ENCODE assay signal across 15 cellular contexts in the genomic region with DNA sequence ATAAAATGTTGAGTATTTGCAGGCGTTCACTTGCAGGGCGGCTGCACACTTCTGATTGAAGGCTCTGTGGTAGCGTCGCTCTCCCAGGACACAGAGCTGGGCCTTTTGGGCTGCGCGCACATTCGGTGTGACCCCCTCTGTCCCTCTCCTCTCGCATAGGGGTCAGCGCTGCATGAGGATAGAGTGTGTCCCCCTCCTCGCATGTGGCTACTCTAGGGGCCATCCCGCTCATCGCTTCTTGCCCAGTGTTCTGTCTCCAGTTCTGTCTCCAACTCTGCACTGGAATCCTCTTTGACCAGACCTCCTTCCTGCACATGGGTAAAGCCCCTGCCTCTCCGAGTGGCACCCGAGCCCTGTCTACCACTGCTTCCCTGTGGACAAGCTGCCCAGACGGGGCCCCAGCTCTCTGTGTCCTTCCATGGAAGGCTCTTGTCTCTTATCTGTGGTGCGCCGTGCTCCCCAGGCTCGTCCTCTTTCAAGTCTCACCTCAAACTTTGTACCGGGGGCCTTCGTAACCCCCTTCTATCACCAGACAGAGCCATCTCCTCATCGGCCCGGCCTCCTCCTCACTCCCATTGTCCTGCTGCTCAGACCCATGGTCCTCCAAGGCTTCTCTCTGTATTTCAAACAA.
DNase-seq lines count a peak whose midpoint lies in the region; ATAC-seq and TF ChIP-seq lines count a peak whose summit lies in the region.
"Had no signal": no experiment of that assay in that cellular context is flagged by ENCODE, and none has a peak within 500 bp of the region (broad histone marks: within the 10 kb centered on the region; RNA-seq: fewer than 3 reads in every experiment).

No MANE protein-coding gene starts in this region.

- DNase-seq in right atrium auricular region (ENCODE audit: low spot score) (peak; percentile 44), left cardiac atrium (no peak), islet precursor cell (peak; percentile 40), osteocyte (ENCODE audit: extremely low spot score, unreplicated experiment) (peak; percentile 78), upper lobe of right lung (peak; percentile 39), germinal center (ENCODE audit: low spot score) (no peak)
- no peak for DNase-seq in stimulated activated CD4-positive, alpha-beta T cell treated with anti-CD3 and anti-CD28 coated beads, Interleukin-1b, Interleukin-23, amount 100 ng/mL, for 48 hours
- DNase-seq: BE2C; CD4-positive, alpha-beta memory T cell; DMS79; GOT3; H9 had no signal

- H3K9me3 ChIP-seq in right atrium auricular region (peaks cover 0 to 16% of the 10 kb centered on the region in 2 donors), upper lobe of right lung (no peaks in the 10 kb centered on the region)
- H3K9me3 ChIP-seq: A549, BE2C had no signal

- H3K36me3 ChIP-seq in right atrium auricular region (no peaks in the 10 kb centered on the region), upper lobe of right lung (no peaks in the 10 kb centered on the region)
- H3K36me3 ChIP-seq: BE2C had no signal

- no peak overlapping the region for H3K27ac ChIP-seq in right atrium auricular region
- no peak overlapping the region for H3K27ac ChIP-seq in upper lobe of right lung
- H3K27ac ChIP-seq: A549, C4-2B had no signal

- ATAC-seq in left cardiac atrium (no peak), upper lobe of right lung (no peak)
- ATAC-seq: A549, GM12878 had no signal

- H3K27me3 ChIP-seq in right atrium auricular region = no peaks in the 10 kb centered on the region
- H3K27me3 ChIP-seq in upper lobe of right lung = peaks cover 3% of the 10 kb centered on the region

- TF ChIP-seq CTCF in right atrium auricular region (IDR thresholded peaks at IDR 0.05) = no peak
- no peak for TF ChIP-seq CTCF in osteocyte (IDR thresholded peaks at IDR 0.05)
- TF ChIP-seq CTCF in upper lobe of right lung (IDR thresholded peaks at IDR 0.05) = no peak

- peaks cover 6% of the 10 kb centered on the region for H3K9me3 Mint-ChIP-seq in osteocyte (ENCODE audit: unreplicated experiment)

- no peaks in the 10 kb centered on the region for H3K36me3 Mint-ChIP-seq in osteocyte (ENCODE audit: unreplicated experiment)
- H3K36me3 Mint-ChIP-seq: CD4-positive, alpha-beta memory T cell had no signal

- H3K4me1 ChIP-seq in right atrium auricular region (no peaks in the 10 kb centered on the region), upper lobe of right lung (no peaks in the 10 kb centered on the region)
- H3K4me1 ChIP-seq: A549, BE2C had no signal

- H3K4me3 ChIP-seq in right atrium auricular region = no peak overlapping the region
- H3K4me3 ChIP-seq in upper lobe of right lung = no peak overlapping the region
- H3K4me3 ChIP-seq: A549, GM12878 had no signal

- no peak overlapping the region for H3K27ac Mint-ChIP-seq in osteocyte (ENCODE audit: unreplicated experiment)
- H3K27ac Mint-ChIP-seq: CD4-positive, alpha-beta memory T cell; H9 had no signal

- H3K4me1 Mint-ChIP-seq in osteocyte (ENCODE audit: unreplicated experiment) = no peaks in the 10 kb centered on the region
- H3K4me1 Mint-ChIP-seq: H9 had no signal

- intact Hi-C loops in left cardiac atrium (cut with DNase I) = no loop called here
- intact Hi-C loops in upper lobe of right lung (cut with DNase I) = no loop called here

- no peak overlapping the region for H3K4me3 Mint-ChIP-seq in osteocyte (ENCODE audit: unreplicated experiment)
- H3K4me3 Mint-ChIP-seq: CD4-positive, alpha-beta memory T cell; H9 had no signal

- H3K27me3 Mint-ChIP-seq in osteocyte (ENCODE audit: unreplicated experiment) = no peaks in the 10 kb centered on the region

Comparison
In these comparisons a context has a peak if more than half of its experiments do, and no peak if none do; other contexts are left out.
1. DNase-seq: peak in right atrium auricular region (single experiment), islet precursor cell (single experiment), osteocyte (single experiment) and upper lobe of right lung (single experiment); none in left cardiac atrium (single experiment), stimulated activated CD4-positive, alpha-beta T cell treated with anti-CD3 and anti-CD28 coated beads, Interleukin-1b, Interleukin-23, amount 100 ng/mL, for 48 hours (single experiment) and germinal center (single experiment).